In genomic region chr9:75027187-75028107, GRCh38 we compare ENCODE assay signal across 8 cellular contexts. TPM values are rescaled to one million over a fixed set of nuclear protein-coding genes. Genes with fewer than 3 reads are reported as not detected.
A peak's percentile ranks its signal among the peaks of the same experiment; 100 is the strongest.
DNase-seq lines count a peak whose midpoint lies in the region; ATAC-seq lines count a peak whose summit lies in the region.

No MANE protein-coding gene starts in this region.

- no peaks in the 10 kb centered on the region for H3K27me3 ChIP-seq in esophagus (ENCODE audit: control insufficient read depth in 1 of 2, insufficient read depth in 2 of 2, low read length in 2 of 2)

- DNase-seq in 8988T (peak; percentile 38), NCI-H510A treated with DMSO at 0.1 percent for 48 hours (lab: John Stamatoyannopoulos, UW) (peak; percentile 54), myocyte (ENCODE audit: low read depth) (peak; percentile 71)
- peak; percentile 4 for DNase-seq in activated CD8-positive, alpha-beta memory T cell treated with anti-CD3 and anti-CD28 coated beads, Interleukin-2, amount 50 U/mL, for 24 hours (ENCODE audit: extremely low read depth)
- DNase-seq in stimulated activated naive B cell treated with anti-CD40 and anti-IgM and Interleukin-4, amounts not matched to agents 10 μg/mL and 1 μg/mL and 100 μg/mL, for 72 hours = peak; percentile 53

- H3K27me3 Mint-ChIP-seq in stimulated activated naive B cell treated with anti-CD40 and anti-IgM and Interleukin-4, amounts not matched to agents 10 μg/mL and 1 μg/mL and 100 μg/mL, for 72 hours = no peaks in the 10 kb centered on the region

- ATAC-seq in GM18502 (IDR thresholded peaks at IDR 0.05; ENCODE audit: poor library complexity, unreplicated experiment) (peak; percentile 48), HG02943 (IDR thresholded peaks at IDR 0.05; ENCODE audit: low read depth, unreplicated experiment) (peak; percentile 50)
- ATAC-seq in stimulated activated naive B cell treated with anti-CD40 and anti-IgM and Interleukin-4, amounts not matched to agents 10 μg/mL and 1 μg/mL and 100 μg/mL, for 72 hours (replicated peaks) = peak; percentile 58 to 59

- no peaks in the 10 kb centered on the region for H3K9me3 ChIP-seq in esophagus (ENCODE audit: control insufficient read depth in 2 of 2, insufficient read depth in 1 of 2, low read depth in 1 of 2, low read length in 1 of 2)

- no peaks in the 10 kb centered on the region for H3K36me3 ChIP-seq in esophagus (ENCODE audit: control insufficient read depth in 2 of 2, insufficient read depth in 2 of 2, low read length in 1 of 2)

- H3K4me3 Mint-ChIP-seq in stimulated activated naive B cell treated with anti-CD40 and anti-IgM and Interleukin-4, amounts not matched to agents 10 μg/mL and 1 μg/mL and 100 μg/mL, for 72 hours = peak overlapping the region; percentile 91 to 94

- H3K27ac ChIP-seq in esophagus (ENCODE audit: low read depth in 2 of 2, low read length in 1 of 2) = peak overlapping the region; percentile 97 to 98

- peak overlapping the region; percentile 97 for H3K27ac Mint-ChIP-seq in stimulated activated naive B cell treated with anti-CD40 and anti-IgM and Interleukin-4, amounts not matched to agents 10 μg/mL and 1 μg/mL and 100 μg/mL, for 72 hours

- H3K4me3 ChIP-seq in esophagus (ENCODE audit: low read depth in 1 of 2, low read length in 2 of 2) = peak overlapping the region; percentile 84 to 96

- 1% methylated on average over 48 to 59 of the region's 59 CpGs for WGBS in esophagus, 2 donors

- no peaks in the 10 kb centered on the region for H3K9me3 Mint-ChIP-seq in stimulated activated naive B cell treated with anti-CD40 and anti-IgM and Interleukin-4, amounts not matched to agents 10 μg/mL and 1 μg/mL and 100 μg/mL, for 72 hours

- peaks cover 18 to 30% of the 10 kb centered on the region in 2 donors for H3K4me1 Mint-ChIP-seq in stimulated activated naive B cell treated with anti-CD40 and anti-IgM and Interleukin-4, amounts not matched to agents 10 μg/mL and 1 μg/mL and 100 μg/mL, for 72 hours

- H3K4me1 ChIP-seq in esophagus (ENCODE audit: control insufficient read depth in 2 of 2, insufficient read depth in 2 of 2, low read length in 1 of 2) = no peaks in the 10 kb centered on the region

- peaks cover 0 to 11% of the 10 kb centered on the region in 2 donors for H3K36me3 Mint-ChIP-seq in stimulated activated naive B cell treated with anti-CD40 and anti-IgM and Interleukin-4, amounts not matched to agents 10 μg/mL and 1 μg/mL and 100 μg/mL, for 72 hours

RNA-seq across cellular contexts. Expression of gene CARNMT1, which starts 0.6 kb away (rescaled TPM):
- polyA plus RNA-seq in esophagus = 1 to 10 TPM; 5.4 to 5.8 TPM
- 40.2 and 42.1 TPM in 2 replicates for total RNA-seq in myocyte
- polyA plus RNA-seq in myocyte (2012) = 4.5 TPM

Comparison
In these comparisons a context has a peak if more than half of its experiments do, and no peak if none do; other contexts are left out.
1. Peak in every context shown above with its lines: DNase-seq, ATAC-seq, H3K4me3 ChIP-seq and H3K27ac ChIP-seq.
2. DNase-seq: peak in every context shown above with its lines; median percentile 71 in myocyte; 54 in NCI-H510A treated with DMSO at 0.1 percent for 48 hours; 53 in stimulated activated naive B cell treated with anti-CD40 and anti-IgM and Interleukin-4, amounts not matched to agents 10 μg/mL and 1 μg/mL and 100 μg/mL, for 72 hours; 38 in 8988T; 4 in activated CD8-positive, alpha-beta memory T cell treated with anti-CD3 and anti-CD28 coated beads, Interleukin-2, amount 50 U/mL, for 24 hours.